12 cellular contexts compared by ENCODE assay signal in genomic region chr6:156816505-156816904, GRCh38. TPM values are rescaled to one million over a fixed set of nuclear protein-coding genes. Genes with fewer than 3 reads are reported as not detected.
DNase-seq lines count a peak whose midpoint lies in the region; ATAC-seq and TF ChIP-seq lines count a peak whose summit lies in the region.
"Had no signal": no experiment of that assay in that cellular context is flagged by ENCODE, and none has a peak within 500 bp of the region (broad histone marks: within the 10 kb centered on the region; RNA-seq: fewer than 3 reads in every experiment).

No MANE protein-coding gene starts in this region.

- peaks cover 16% of the 10 kb centered on the region for H3K4me1 Mint-ChIP-seq in endothelial cell (ENCODE audit: unreplicated experiment)

- no peaks in the 10 kb centered on the region for H3K9me3 ChIP-seq in upper lobe of right lung

- TF ChIP-seq CTCF in upper lobe of right lung (IDR thresholded peaks at IDR 0.05) (no peak), endothelial cell (IDR thresholded peaks at IDR 0.05; ENCODE audit: unreplicated experiment) (no peak)

- peaks cover 4% of the 10 kb centered on the region for H3K27me3 Mint-ChIP-seq in endothelial cell (ENCODE audit: unreplicated experiment)

- H3K4me3 ChIP-seq in upper lobe of right lung = no peak overlapping the region

- no peaks in the 10 kb centered on the region for H3K36me3 ChIP-seq in upper lobe of right lung

- DNase-seq in Right ventricle myocardium inferior (ENCODE audit: missing footprints) (peak; percentile 72), cardiac septum (ENCODE audit: low spot score) (no peak), erythroblast (lab: John Stamatoyannopoulos, UW) (peak; percentile 41 to 53), mucosa of gallbladder (ENCODE audit: low spot score) (peak; percentile 34), upper lobe of right lung (peak; percentile 83), iPS-NIHi11 (ENCODE audit: low spot score) (no peak), endothelial cell (ENCODE audit: low spot score) (no peak)
- DNase-seq: cortex of kidney, GOT3, NCI-H1436, PC-3 had no signal

- H3K27me3 ChIP-seq in upper lobe of right lung = no peaks in the 10 kb centered on the region

- H3K27ac ChIP-seq in upper lobe of right lung = peak overlapping the region; percentile 70

- H3K4me1 ChIP-seq in upper lobe of right lung = peaks cover 51% of the 10 kb centered on the region

- no peaks in the 10 kb centered on the region for H3K9me3 Mint-ChIP-seq in endothelial cell (ENCODE audit: unreplicated experiment)

- intact Hi-C loops in Right ventricle myocardium inferior (cut with DNase I) (no loop called here), cardiac septum (cut with DNase I) (no loop called here), upper lobe of right lung (cut with DNase I) (no loop called here)

- no peak overlapping the region for H3K27ac Mint-ChIP-seq in endothelial cell (ENCODE audit: unreplicated experiment)

- no peaks in the 10 kb centered on the region for H3K36me3 Mint-ChIP-seq in endothelial cell (ENCODE audit: low read depth, unreplicated experiment)

- no peak for TF ChIP-seq POLR2A in erythroblast (IDR thresholded peaks at IDR 0.05; ENCODE audit: low read length)

- peak; percentile 86 for ATAC-seq in Right ventricle myocardium inferior
- peak; percentile 99 for ATAC-seq in upper lobe of right lung
- no peak for ATAC-seq in HG02870 (IDR thresholded peaks at IDR 0.05; ENCODE audit: unreplicated experiment)
- ATAC-seq: PC-3 had no signal

- H3K4me3 Mint-ChIP-seq in endothelial cell (ENCODE audit: unreplicated experiment) = no peak overlapping the region

RNA-seq across cellular contexts. Expression of gene ARID1B, which starts 39.3 kb away (rescaled TPM):
- 46.4 TPM for total RNA-seq in Right ventricle myocardium inferior
- total RNA-seq in cardiac septum = 61.1 TPM
- 101 TPM for total RNA-seq in mucosa of gallbladder
- total RNA-seq in upper lobe of right lung = 80.4 TPM
- 104 TPM for total RNA-seq in endothelial cell (ENCODE audit: unreplicated experiment)

Comparison
In these comparisons a context has a peak if more than half of its experiments do, and no peak if none do; other contexts are left out.
1. DNase-seq: peak in Right ventricle myocardium inferior (single experiment), erythroblast (2 of 2), mucosa of gallbladder (single experiment) and upper lobe of right lung (single experiment); none in cardiac septum (single experiment), iPS-NIHi11 (single experiment) and endothelial cell (single experiment).